Comparison of ENCODE assay signal across 11 cellular contexts in the genomic region with DNA sequence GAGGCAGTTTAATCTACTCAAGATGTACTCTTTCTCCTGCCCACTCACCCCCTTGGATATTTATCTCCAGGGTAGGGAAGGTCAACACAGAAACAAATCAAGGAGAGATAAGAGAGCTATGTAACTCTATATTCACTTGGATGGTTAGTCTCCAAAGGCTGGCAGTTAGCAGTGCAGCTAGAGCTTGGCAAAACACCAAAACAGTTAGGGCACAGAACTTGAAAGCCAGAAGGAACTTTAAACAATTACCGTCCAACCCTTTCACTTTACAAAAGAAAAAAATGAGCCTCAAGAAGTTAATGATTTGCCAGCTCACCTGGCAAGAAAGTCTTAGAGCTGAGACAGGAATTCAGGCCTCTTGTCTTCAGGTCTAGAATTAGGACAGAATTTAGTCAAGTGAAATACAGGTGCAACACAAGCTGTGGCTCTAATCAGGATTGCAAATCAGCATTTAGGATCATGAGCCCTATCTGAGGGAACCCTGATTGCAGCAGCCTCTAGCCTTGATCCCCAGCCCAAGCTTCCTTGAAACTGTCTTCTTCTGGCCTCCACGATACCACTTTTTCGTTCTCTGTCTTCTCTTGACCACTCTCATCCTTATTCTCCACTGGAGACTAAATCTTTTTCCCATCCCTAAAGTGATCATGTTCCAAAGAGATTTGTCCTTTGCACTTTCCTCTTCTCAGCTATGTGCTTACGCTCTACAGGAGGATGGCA. TPM values are rescaled to one million over a fixed set of nuclear protein-coding genes. Genes with fewer than 3 reads are reported as not detected.
DNase-seq lines count a peak whose midpoint lies in the region; ATAC-seq and TF ChIP-seq lines count a peak whose summit lies in the region.
"Had no signal": no experiment of that assay in that cellular context is flagged by ENCODE, and none has a peak within 500 bp of the region (broad histone marks: within the 10 kb centered on the region; RNA-seq: fewer than 3 reads in every experiment).

No MANE protein-coding gene starts in this region.

- peaks cover 10 to 100% (median 84%) of the 10 kb centered on the region in 12 donors for H3K4me1 ChIP-seq in heart left ventricle
- peaks cover 0 to 31% (median 6%) of the 10 kb centered on the region in 4 donors for H3K4me1 ChIP-seq in right lobe of liver

- peaks cover 0 to 25% (median 5%) of the 10 kb centered on the region in 9 donors for H3K36me3 ChIP-seq in heart left ventricle
- peaks cover 0 to 2% (median 0%) of the 10 kb centered on the region in 4 donors for H3K36me3 ChIP-seq in right lobe of liver

- no peaks in the 10 kb centered on the region for H3K9me3 ChIP-seq in heart left ventricle
- H3K9me3 ChIP-seq in right lobe of liver = no peaks in the 10 kb centered on the region

- 57 to 71% (median 63%) methylated on average over 4 of the region's 4 CpGs for WGBS in heart left ventricle, 4 donors
- WGBS in right lobe of liver (ENCODE audit: insufficient coverage, low coverage, low lambda C conversion rate, missing lambda C conversion rate) = 56% methylated on average over 3 of the region's 4 CpGs

- H3K36me3 Mint-ChIP-seq in type B pancreatic cell = peaks cover 26% of the 10 kb centered on the region
- peaks cover 81% of the 10 kb centered on the region for H3K36me3 Mint-ChIP-seq in activated CD8-positive, alpha-beta memory T cell treated with anti-CD3 and anti-CD28 coated beads, Interleukin-2, amount 10 ng/mL, durations not matched to agents 7 days and 5 days

- peak overlapping the region; percentile 13 for H3K4me3 Mint-ChIP-seq in type B pancreatic cell
- H3K4me3 Mint-ChIP-seq in activated CD8-positive, alpha-beta memory T cell treated with anti-CD3 and anti-CD28 coated beads, Interleukin-2, amount 10 ng/mL, durations not matched to agents 7 days and 5 days = no peak overlapping the region

- H3K27me3 Mint-ChIP-seq in type B pancreatic cell = no peaks in the 10 kb centered on the region
- no peaks in the 10 kb centered on the region for H3K27me3 Mint-ChIP-seq in activated CD8-positive, alpha-beta memory T cell treated with anti-CD3 and anti-CD28 coated beads, Interleukin-2, amount 10 ng/mL, durations not matched to agents 7 days and 5 days

- peaks cover 49% of the 10 kb centered on the region for H3K4me1 Mint-ChIP-seq in type B pancreatic cell (ENCODE audit: unreplicated experiment)
- H3K4me1 Mint-ChIP-seq in activated CD8-positive, alpha-beta memory T cell treated with anti-CD3 and anti-CD28 coated beads, Interleukin-2, amount 10 ng/mL, durations not matched to agents 7 days and 5 days = peaks cover 73% of the 10 kb centered on the region

- H3K27me3 ChIP-seq in heart left ventricle (no peaks in the 10 kb centered on the region), right lobe of liver (no peaks in the 10 kb centered on the region)

- peak overlapping the region; percentile 45 for H3K27ac Mint-ChIP-seq in type B pancreatic cell
- H3K27ac Mint-ChIP-seq in activated CD8-positive, alpha-beta memory T cell treated with anti-CD3 and anti-CD28 coated beads, Interleukin-2, amount 10 ng/mL, durations not matched to agents 7 days and 5 days = no peak overlapping the region

- no peak for TF ChIP-seq CTCF in heart left ventricle (IDR thresholded peaks at IDR 0.05)
- TF ChIP-seq CTCF in right lobe of liver (IDR thresholded peaks at IDR 0.05) = no peak
- TF ChIP-seq CTCF in type B pancreatic cell (conservative IDR thresholded peaks at IDR 0.05) = no peak

- H3K9me3 Mint-ChIP-seq in type B pancreatic cell = no peaks in the 10 kb centered on the region
- H3K9me3 Mint-ChIP-seq in activated CD8-positive, alpha-beta memory T cell treated with anti-CD3 and anti-CD28 coated beads, Interleukin-2, amount 10 ng/mL, durations not matched to agents 7 days and 5 days (ENCODE audit: low read depth) = no peaks in the 10 kb centered on the region

- H3K4me3 ChIP-seq in heart left ventricle (no peak overlapping the region), right lobe of liver (no peak overlapping the region)

- ATAC-seq in heart left ventricle = no peak
- no peak for ATAC-seq in left ventricle myocardium superior
- peak in 3 of 4 donors; percentile 8 to 40 (median 30) for ATAC-seq in right lobe of liver
- ATAC-seq in GM21515 (IDR thresholded peaks at IDR 0.05; ENCODE audit: unreplicated experiment) = no peak
- ATAC-seq in HG02588 (IDR thresholded peaks at IDR 0.05; ENCODE audit: unreplicated experiment) = no peak
- no peak for ATAC-seq in activated CD8-positive, alpha-beta memory T cell treated with anti-CD3 and anti-CD28 coated beads, Interleukin-2, amount 10 ng/mL, durations not matched to agents 7 days and 5 days
- ATAC-seq: Panc1 had no signal

- DNase-seq in heart left ventricle (no peak), left ventricle myocardium superior (no peak), OCI-M1 (lab: John Stamatoyannopoulos, UW) (peak; percentile 20), right lobe of liver (no peak), type B pancreatic cell (ENCODE audit: extremely low spot score, unreplicated experiment) (no peak)
- no peak for DNase-seq in activated CD8-positive, alpha-beta memory T cell treated with anti-CD3 and anti-CD28 coated beads, Interleukin-2, amount 10 ng/mL, durations not matched to agents 7 days and 5 days
- DNase-seq: activated CD8-positive, alpha-beta memory T cell treated with anti-CD3 and anti-CD28 coated beads, Interleukin-2, amount 50 U/mL, for 4 hours; effector CD4-positive, alpha-beta T cell had no signal

- CTCF ChIA-PET in activated CD8-positive, alpha-beta memory T cell treated with anti-CD3 and anti-CD28 coated beads, Interleukin-2, amount 10 ng/mL, durations not matched to agents 7 days and 5 days (lab: Charles Lee) = interaction anchor here (0.6 to 1.0 kb wide), 2 partner anchors 11 to 46 kb away, joined by 3 to 4 read pairs; no protein-coding TSS in a partner anchor

- intact Hi-C loops in heart left ventricle (cut with DNase I) (loop anchor here in 3 of 10 donors (2.0 to 10.0 kb wide), 3 partner anchors 45 to 147 kb away; no protein-coding TSS in a partner anchor), left ventricle myocardium superior (cut with micrococcal nuclease) (no loop called here), right lobe of liver (cut with DNase I) (no loop called here)

- TF ChIP-seq POLR2A in heart left ventricle (IDR thresholded peaks at IDR 0.05) (no peak), right lobe of liver (IDR thresholded peaks at IDR 0.05) (no peak)

- H3K27ac ChIP-seq in heart left ventricle (peak overlapping the region; percentile 28 to 93 (median 82)), right lobe of liver (peak overlapping the region; percentile 12 to 64 (median 34))

RNA-seq across cellular contexts. Expression of gene NEDD9, which starts 14.9 kb away (rescaled TPM):
- total RNA-seq in heart left ventricle (10 to 100 TPM; 10.2 to 55.7 (median 20.9) TPM), left ventricle myocardium superior (31.1 TPM), right lobe of liver (10 to 100 TPM in 4 of 6 experiments, 1 to 10 TPM in 2; 5.1 to 59.8 (median 26.2) TPM), type B pancreatic cell (ENCODE audit: low replicate concordance) (21.3 and 29.0 TPM in 2 replicates)
- polyA plus RNA-seq in heart left ventricle = 10 to 100 TPM; 13.4 to 21.2 TPM
- 100 to 1,000 TPM in 1 of 2 experiments, 10 to 100 TPM in 1; 84.5 to 114 TPM for total RNA-seq in activated CD8-positive, alpha-beta memory T cell treated with anti-CD3 and anti-CD28 coated beads, Interleukin-2, amount 10 ng/mL, durations not matched to agents 7 days and 5 days

Comparison
In these comparisons a context has a peak if more than half of its experiments do, and no peak if none do; other contexts are left out.
1. ATAC-seq: peak in right lobe of liver (3 of 4); none in heart left ventricle (0 of 4), left ventricle myocardium superior (single experiment), GM21515 (single experiment), HG02588 (single experiment) and activated CD8-positive, alpha-beta memory T cell treated with anti-CD3 and anti-CD28 coated beads, Interleukin-2, amount 10 ng/mL, durations not matched to agents 7 days and 5 days (single experiment).